9 cellular contexts compared by ENCODE assay signal in genomic region chr16:12791340-12791739, GRCh38.
"Had no signal": no experiment of that assay in that cellular context is flagged by ENCODE, and none has a peak within 500 bp of the region (broad histone marks: within the 10 kb centered on the region; RNA-seq: fewer than 3 reads in every experiment).

No MANE protein-coding gene starts in this region.

- ATAC-seq: HCT116 had no signal

- H3K9me3 Mint-ChIP-seq: HFFc6 had no signal

- H3K4me3 ChIP-seq: GM23248, HAP-1 had no signal

- H2AFZ ChIP-seq: GM23248 had no signal

- H3K9me3 ChIP-seq: HAP-1 had no signal

- H3K4me1 ChIP-seq: HAP-1 had no signal

- DNase-seq: GM23248, GOT3, H7, HFFc6, IMR-90, KBM-7 had no signal

- H3K27ac Mint-ChIP-seq: HFFc6 had no signal

- H3K4me3 Mint-ChIP-seq: HFFc6 had no signal

- H3K9ac ChIP-seq: GM23248 had no signal

- H3K36me3 ChIP-seq: HAP-1 had no signal

- H3K27ac ChIP-seq: GM23248, HL-60 had no signal
